In genomic region chr14:74720526-74720925, GRCh38 we compare ENCODE assay signal across 18 cellular contexts. TPM values are rescaled to one million over a fixed set of nuclear protein-coding genes. Genes with fewer than 3 reads are reported as not detected.
DNase-seq lines count a peak whose midpoint lies in the region; ATAC-seq and TF ChIP-seq lines count a peak whose summit lies in the region.
"Had no signal": no experiment of that assay in that cellular context is flagged by ENCODE, and none has a peak within 500 bp of the region (broad histone marks: within the 10 kb centered on the region; RNA-seq: fewer than 3 reads in every experiment).

No MANE protein-coding gene starts in this region.

- no peaks in the 10 kb centered on the region for H3K27me3 ChIP-seq in ACC112 (ENCODE audit: insufficient read depth, low read length)
- H3K27me3 ChIP-seq in upper lobe of right lung = no peaks in the 10 kb centered on the region
- no peaks in the 10 kb centered on the region for H3K27me3 ChIP-seq in adrenal gland
- H3K27me3 ChIP-seq: BLaER1 treated with 17β-estradiol and CSF1 and Interleukin-3, amounts not matched to agents 10 nM and 100 nM had no signal

- peaks cover 25% of the 10 kb centered on the region for H3K36me3 Mint-ChIP-seq in HFFc6 (ENCODE audit: low read depth)
- peaks cover 9 to 76% (median 20%) of the 10 kb centered on the region in 3 donors for H3K36me3 Mint-ChIP-seq in naive thymus-derived CD8-positive, alpha-beta T cell

- DNase-seq in HFFc6 (peak; percentile 36), astrocyte of the hippocampus (ENCODE audit: low read depth, low spot score) (peak; percentile 74), fibroblast of pulmonary artery (ENCODE audit: low read depth) (peak; percentile 33), HK-2 (ENCODE audit: unreplicated experiment) (no peak), upper lobe of right lung (no peak), adrenal gland (no peak)
- no peak for DNase-seq in naive thymus-derived CD8-positive, alpha-beta T cell
- DNase-seq: DND-41, GOT3, KG1, NCI-H1092, NCI-H510A treated with DMSO at 0.1 percent for 48 hours, NCI-H82, PC-3 had no signal

- H3K4me3 ChIP-seq in ACC112 (ENCODE audit: low read depth, low read length) (no peak overlapping the region), fibroblast of pulmonary artery (replicated peaks; ENCODE audit: low read depth, low read length) (no peak overlapping the region), upper lobe of right lung (no peak overlapping the region), adrenal gland (no peak overlapping the region)
- H3K4me3 ChIP-seq: BLaER1 treated with 17β-estradiol and CSF1 and Interleukin-3, amounts not matched to agents 10 nM and 100 nM had no signal

- POLR2A ChIA-PET in naive thymus-derived CD8-positive, alpha-beta T cell (lab: Charles Lee) = interaction anchor here (0.7 kb wide), 1 partner anchor 12 kb away, joined by 5 read pairs; no protein-coding TSS in a partner anchor

- H3K4me1 Mint-ChIP-seq in HFFc6 (ENCODE audit: low read depth) = peaks cover 8% of the 10 kb centered on the region
- peaks cover 2 to 17% (median 5%) of the 10 kb centered on the region in 4 donors for H3K4me1 Mint-ChIP-seq in naive thymus-derived CD8-positive, alpha-beta T cell

- no peak overlapping the region for H3K4me3 Mint-ChIP-seq in HFFc6
- no peak overlapping the region for H3K4me3 Mint-ChIP-seq in naive thymus-derived CD8-positive, alpha-beta T cell

- no peaks in the 10 kb centered on the region for H3K9me3 ChIP-seq in upper lobe of right lung
- H3K9me3 ChIP-seq in adrenal gland (replicated peaks in 1 of 3) = no peaks in the 10 kb centered on the region

- ATAC-seq in naive thymus-derived CD8-positive, alpha-beta T cell = no peak
- ATAC-seq in upper lobe of right lung = no peak
- ATAC-seq: PC-3 had no signal

- H2AFZ ChIP-seq in ACC112 (ENCODE audit: low read length, unreplicated experiment) = no peak overlapping the region

- TF ChIP-seq CTCF in HFFc6 (IDR thresholded peaks at IDR 0.05) (no peak), fibroblast of pulmonary artery (IDR thresholded peaks at IDR 0.05; ENCODE audit: low read length, missing control alignments) (no peak), upper lobe of right lung (IDR thresholded peaks at IDR 0.05) (no peak), adrenal gland (IDR thresholded peaks at IDR 0.05) (no peak)

- H3K9me3 Mint-ChIP-seq in HFFc6 = no peaks in the 10 kb centered on the region
- no peaks in the 10 kb centered on the region for H3K9me3 Mint-ChIP-seq in naive thymus-derived CD8-positive, alpha-beta T cell

- H3K27ac Mint-ChIP-seq in HFFc6 = peak overlapping the region; percentile 1; the same call in 1 of the 2 replicates
- H3K27ac Mint-ChIP-seq in naive thymus-derived CD8-positive, alpha-beta T cell = no peak overlapping the region

- no peaks in the 10 kb centered on the region for H3K79me2 ChIP-seq in ACC112 (ENCODE audit: control insufficient read depth, insufficient read depth, low read length, unreplicated experiment)

- H3K36me3 ChIP-seq in ACC112 (ENCODE audit: insufficient read depth, low read length) (peaks cover 9% of the 10 kb centered on the region), upper lobe of right lung (peaks cover 91% of the 10 kb centered on the region), adrenal gland (replicated peaks in 1 of 2) (peaks cover 0 to 55% of the 10 kb centered on the region in 2 donors)

- intact Hi-C loops in upper lobe of right lung (cut with DNase I) = no loop called here
- intact Hi-C loops in adrenal gland (cut with DNase I) = no loop called here

- H3K27me3 Mint-ChIP-seq in HFFc6 (ENCODE audit: insufficient read depth) = no peaks in the 10 kb centered on the region
- H3K27me3 Mint-ChIP-seq in naive thymus-derived CD8-positive, alpha-beta T cell = no peaks in the 10 kb centered on the region

- H3K27ac ChIP-seq in ACC112 (ENCODE audit: low read depth, low read length) (0 out of 2 replicates have a peak overlapping the region, but pooled peaks have one; percentile 14), upper lobe of right lung (no peak overlapping the region), adrenal gland (no peak overlapping the region)
- H3K27ac ChIP-seq: 22Rv1; BLaER1 treated with 17β-estradiol and CSF1 and Interleukin-3, amounts not matched to agents 10 nM and 100 nM; RWPE1 had no signal

- no peak for TF ChIP-seq POLR2A in adrenal gland (IDR thresholded peaks at IDR 0.05)

- no peaks in the 10 kb centered on the region for H3K4me1 ChIP-seq in ACC112 (ENCODE audit: control insufficient read depth, insufficient read depth, low read length, unreplicated experiment)
- no peaks in the 10 kb centered on the region for H3K4me1 ChIP-seq in upper lobe of right lung
- no peaks in the 10 kb centered on the region for H3K4me1 ChIP-seq in adrenal gland (replicated peaks in 1 of 2)
- H3K4me1 ChIP-seq: BLaER1 treated with 17β-estradiol and CSF1 and Interleukin-3, amounts not matched to agents 10 nM and 100 nM had no signal

RNA-seq across cellular contexts. Expression of gene FCF1, which starts 7.6 kb away (rescaled TPM):
- total RNA-seq in HFFc6 (2021; fragmentation: NEBNext Ultra II Directional; extraction: Animal tissue kit (Norgen Biotek cat#: 25700)) = 10 to 100 TPM; 69.7 to 87.4 (median 79.6) TPM
- 10 to 100 TPM; 65.8 to 66.8 TPM for total RNA-seq in naive thymus-derived CD8-positive, alpha-beta T cell
- 10 to 100 TPM; 31.7 to 37.1 (median 34.7) TPM for polyA plus RNA-seq in naive thymus-derived CD8-positive, alpha-beta T cell
- total RNA-seq in upper lobe of right lung (40.7 TPM), adrenal gland (10 to 100 TPM; 12.4 to 53.0 (median 41.2) TPM)
- 10 to 100 TPM in 1 of 3 donors, 1 to 10 TPM in 2; 2.9 to 61.4 (median 9.9) TPM for polyA plus RNA-seq in adrenal gland

RNA-seq across cellular contexts. Expression of gene AREL1, which starts 7.6 kb away (rescaled TPM):
- total RNA-seq in HFFc6 (2021; fragmentation: NEBNext Ultra II Directional; extraction: Animal tissue kit (Norgen Biotek cat#: 25700)) = 10 to 100 TPM; 36.7 to 42.3 (median 40.6) TPM
- 10 to 100 TPM; 49.7 to 52.9 TPM for total RNA-seq in naive thymus-derived CD8-positive, alpha-beta T cell
- polyA plus RNA-seq in naive thymus-derived CD8-positive, alpha-beta T cell = 10 to 100 TPM; 17.3 to 20.6 (median 19.3) TPM
- total RNA-seq in upper lobe of right lung (36.8 TPM), adrenal gland (10 to 100 TPM; 17.6 to 34.3 (median 30.8) TPM)
- 10 to 100 TPM; 13.0 to 27.5 (median 13.4) TPM for polyA plus RNA-seq in adrenal gland

RNA-seq across cellular contexts. Expression of gene YLPM1, which starts 42.6 kb away (rescaled TPM):
- total RNA-seq in HFFc6 (2021; fragmentation: NEBNext Ultra II Directional; extraction: Animal tissue kit (Norgen Biotek cat#: 25700)) = 10 to 100 TPM; 46.0 to 50.8 (median 48.6) TPM
- 100 to 1,000 TPM; 103 to 113 TPM for total RNA-seq in naive thymus-derived CD8-positive, alpha-beta T cell
- 10 to 100 TPM in 2 of 3 donors, 1 to 10 TPM in 1; 6.5 to 23.0 (median 14.0) TPM for polyA plus RNA-seq in naive thymus-derived CD8-positive, alpha-beta T cell
- total RNA-seq in upper lobe of right lung (53.0 TPM), adrenal gland (10 to 100 TPM; 27.9 to 58.6 (median 47.2) TPM)
- polyA plus RNA-seq in adrenal gland = 10 to 100 TPM; 24.0 to 51.1 (median 29.5) TPM

Comparison
In these comparisons a context has a peak if more than half of its experiments do, and no peak if none do; other contexts are left out.
1. DNase-seq: peak in HFFc6 (single experiment), astrocyte of the hippocampus (single experiment) and fibroblast of pulmonary artery (single experiment); none in naive thymus-derived CD8-positive, alpha-beta T cell (0 of 10), HK-2 (single experiment), upper lobe of right lung (single experiment) and adrenal gland (0 of 7).